Comparison of ENCODE assay signal across 10 cellular contexts in genomic region chr11:32852142-32852541, GRCh38.
A peak's percentile ranks its signal among the peaks of the same experiment; 100 is the strongest.
DNase-seq lines count a peak whose midpoint lies in the region; ATAC-seq and TF ChIP-seq lines count a peak whose summit lies in the region.
"Had no signal": no experiment of that assay in that cellular context is flagged by ENCODE, and none has a peak within 500 bp of the region (broad histone marks: within the 10 kb centered on the region; RNA-seq: fewer than 3 reads in every experiment).

No MANE protein-coding gene starts in this region.

- TF ChIP-seq CTCF in neutrophil (IDR thresholded peaks at IDR 0.05): no peak

- no peak for ATAC-seq in GM18867 (IDR thresholded peaks at IDR 0.05; ENCODE audit: unreplicated experiment)
- no peak for ATAC-seq in HG03045 (IDR thresholded peaks at IDR 0.05; ENCODE audit: unreplicated experiment)
- ATAC-seq in GM19395 (IDR thresholded peaks at IDR 0.05; ENCODE audit: unreplicated experiment): no peak
- ATAC-seq: natural killer cell treated with Interleukin-12 subunit alpha and Interleukin-12 subunit beta and Interleukin-15 and Interleukin-18, amount 100 ng/mL, for 72 hours had no signal

- peaks cover 9 to 11% of the 10 kb centered on the region in 2 experiments for H3K4me1 ChIP-seq in neutrophil (ENCODE audit: control insufficient read depth in 1 of 2, insufficient read depth in 1 of 2, low read depth in 1 of 2, low read length in 1 of 2)

- peak; percentile 37 for DNase-seq in EL
- peak; percentile 42 to 67 for DNase-seq in NOMO-1 (lab: John Stamatoyannopoulos, UW; ENCODE audit: unreplicated experiment in 2 of 2)
- DNase-seq in epithelial cell of prostate (ENCODE audit: low read depth, low spot score): peak; percentile 77
- DNase-seq in central memory CD4-positive, alpha-beta T cell: no peak
- DNase-seq: activated effector memory CD4-positive, alpha-beta T cell treated with anti-CD3 and anti-CD28 coated beads, Interleukin-2, amount 50 U/mL, for 16 hours had no signal

- no peak overlapping the region for H3K4me3 ChIP-seq in neutrophil (ENCODE audit: low read depth in 1 of 2, low read length in 1 of 2)

- no peaks in the 10 kb centered on the region for H3K27me3 ChIP-seq in neutrophil

- H3K9me3 ChIP-seq in neutrophil: no peaks in the 10 kb centered on the region

- H3K36me3 ChIP-seq in neutrophil: peaks cover 35% of the 10 kb centered on the region

- H3K27ac ChIP-seq in epithelial cell of prostate: peak overlapping the region; percentile 24
- peak overlapping the region; percentile 20 for H3K27ac ChIP-seq in neutrophil
